Comparison of ENCODE assay signal across 1 cellular context in the genomic region with DNA sequence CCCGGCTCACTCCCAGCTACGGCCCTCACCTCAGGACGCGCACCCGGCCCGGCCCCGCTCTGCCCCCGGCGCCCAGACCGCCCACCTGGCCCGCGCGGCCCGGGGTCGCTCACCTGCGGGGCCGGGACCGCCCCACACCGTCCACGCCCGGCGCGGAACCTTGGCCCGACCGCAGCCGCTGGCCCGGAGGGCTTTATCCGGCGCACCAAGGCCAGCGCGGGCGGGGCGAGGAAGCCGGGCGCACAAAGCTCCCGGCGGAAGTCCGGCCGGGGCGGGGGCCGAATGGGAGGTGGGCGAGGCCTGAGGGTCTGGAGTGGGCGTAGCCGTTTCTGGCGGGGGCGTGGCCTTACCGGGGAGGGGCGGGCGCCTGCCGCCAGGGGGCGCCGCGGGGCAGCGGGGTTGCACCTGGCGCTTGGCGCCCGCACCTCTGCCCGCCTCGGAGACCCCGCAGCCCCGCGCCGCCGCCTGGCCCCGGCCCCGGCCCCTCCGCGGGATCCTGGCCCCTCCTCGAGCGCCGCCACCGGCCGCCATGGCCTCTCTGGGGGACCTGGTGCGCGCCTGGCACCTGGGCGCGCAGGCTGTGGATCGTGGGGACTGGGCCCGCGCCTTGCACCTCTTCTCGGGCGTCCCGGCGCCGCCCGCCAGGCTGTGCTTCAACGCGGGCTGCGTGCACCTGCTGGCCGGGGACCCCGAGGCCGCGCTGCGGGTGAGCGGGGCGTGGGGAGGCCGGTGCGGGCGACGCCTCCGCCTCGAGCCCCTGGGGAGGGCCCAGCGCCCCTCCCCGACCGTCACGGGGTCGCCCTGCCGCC.
TF ChIP-seq lines count a peak whose summit lies in the region.

TSS of gene EXD3 (minus strand) at position 162 of the 809 bp plus-strand sequence. CDS start 27,805 bp downstream, outside the sequence.
TSS of gene NOXA1 (plus strand) at position 393 of the 809 bp plus-strand sequence. CDS start at position 530, 137 bp downstream.

TF ChIP-seq in K562, 482 proteins besides CTCF, POLR2A, EP300 and RAD21 (continued from another document and continues in another):
- TF ChIP-seq, protein P1, sequence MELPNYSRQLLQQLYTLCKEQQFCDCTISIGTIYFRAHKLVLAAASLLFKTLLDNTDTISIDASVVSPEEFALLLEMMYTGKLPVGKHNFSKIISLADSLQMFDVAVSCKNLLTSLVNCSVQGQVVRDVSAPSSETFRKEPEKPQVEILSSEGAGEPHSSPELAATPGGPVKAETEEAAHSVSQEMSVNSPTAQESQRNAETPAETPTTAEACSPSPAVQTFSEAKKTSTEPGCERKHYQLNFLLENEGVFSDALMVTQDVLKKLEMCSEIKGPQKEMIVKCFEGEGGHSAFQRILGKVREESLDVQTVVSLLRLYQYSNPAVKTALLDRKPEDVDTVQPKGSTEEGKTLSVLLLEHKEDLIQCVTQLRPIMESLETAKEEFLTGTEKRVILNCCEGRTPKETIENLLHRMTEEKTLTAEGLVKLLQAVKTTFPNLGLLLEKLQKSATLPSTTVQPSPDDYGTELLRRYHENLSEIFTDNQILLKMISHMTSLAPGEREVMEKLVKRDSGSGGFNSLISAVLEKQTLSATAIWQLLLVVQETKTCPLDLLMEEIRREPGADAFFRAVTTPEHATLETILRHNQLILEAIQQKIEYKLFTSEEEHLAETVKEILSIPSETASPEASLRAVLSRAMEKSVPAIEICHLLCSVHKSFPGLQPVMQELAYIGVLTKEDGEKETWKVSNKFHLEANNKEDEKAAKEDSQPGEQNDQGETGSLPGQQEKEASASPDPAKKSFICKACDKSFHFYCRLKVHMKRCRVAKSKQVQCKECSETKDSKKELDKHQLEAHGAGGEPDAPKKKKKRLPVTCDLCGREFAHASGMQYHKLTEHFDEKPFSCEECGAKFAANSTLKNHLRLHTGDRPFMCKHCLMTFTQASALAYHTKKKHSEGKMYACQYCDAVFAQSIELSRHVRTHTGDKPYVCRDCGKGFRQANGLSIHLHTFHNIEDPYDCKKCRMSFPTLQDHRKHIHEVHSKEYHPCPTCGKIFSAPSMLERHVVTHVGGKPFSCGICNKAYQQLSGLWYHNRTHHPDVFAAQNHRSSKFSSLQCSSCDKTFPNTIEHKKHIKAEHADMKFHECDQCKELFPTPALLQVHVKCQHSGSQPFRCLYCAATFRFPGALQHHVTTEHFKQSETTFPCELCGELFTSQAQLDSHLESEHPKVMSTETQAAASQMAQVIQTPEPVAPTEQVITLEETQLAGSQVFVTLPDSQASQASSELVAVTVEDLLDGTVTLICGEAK (IDR thresholded peaks at IDR 0.05): peak; percentile 97
- TF ChIP-seq, protein P1 (CRISPR knock-in tag; IDR thresholded peaks at IDR 0.05): no peak
- TF ChIP-seq RBM25 (IDR thresholded peaks at IDR 0.05; ENCODE audit: low read depth, low read length, severe bottlenecking): no peak
- no peak for TF ChIP-seq PATZ1 (CRISPR knock-in tag; IDR thresholded peaks at IDR 0.05; ENCODE audit: borderline replicate concordance)
- no peak for TF ChIP-seq MCM2 (IDR thresholded peaks at IDR 0.05; ENCODE audit: low read depth)
- TF ChIP-seq U2AF2 (optimal IDR thresholded peaks at IDR 0.05; ENCODE audit: low read depth, low read length): no peak
- TF ChIP-seq, protein P2, sequence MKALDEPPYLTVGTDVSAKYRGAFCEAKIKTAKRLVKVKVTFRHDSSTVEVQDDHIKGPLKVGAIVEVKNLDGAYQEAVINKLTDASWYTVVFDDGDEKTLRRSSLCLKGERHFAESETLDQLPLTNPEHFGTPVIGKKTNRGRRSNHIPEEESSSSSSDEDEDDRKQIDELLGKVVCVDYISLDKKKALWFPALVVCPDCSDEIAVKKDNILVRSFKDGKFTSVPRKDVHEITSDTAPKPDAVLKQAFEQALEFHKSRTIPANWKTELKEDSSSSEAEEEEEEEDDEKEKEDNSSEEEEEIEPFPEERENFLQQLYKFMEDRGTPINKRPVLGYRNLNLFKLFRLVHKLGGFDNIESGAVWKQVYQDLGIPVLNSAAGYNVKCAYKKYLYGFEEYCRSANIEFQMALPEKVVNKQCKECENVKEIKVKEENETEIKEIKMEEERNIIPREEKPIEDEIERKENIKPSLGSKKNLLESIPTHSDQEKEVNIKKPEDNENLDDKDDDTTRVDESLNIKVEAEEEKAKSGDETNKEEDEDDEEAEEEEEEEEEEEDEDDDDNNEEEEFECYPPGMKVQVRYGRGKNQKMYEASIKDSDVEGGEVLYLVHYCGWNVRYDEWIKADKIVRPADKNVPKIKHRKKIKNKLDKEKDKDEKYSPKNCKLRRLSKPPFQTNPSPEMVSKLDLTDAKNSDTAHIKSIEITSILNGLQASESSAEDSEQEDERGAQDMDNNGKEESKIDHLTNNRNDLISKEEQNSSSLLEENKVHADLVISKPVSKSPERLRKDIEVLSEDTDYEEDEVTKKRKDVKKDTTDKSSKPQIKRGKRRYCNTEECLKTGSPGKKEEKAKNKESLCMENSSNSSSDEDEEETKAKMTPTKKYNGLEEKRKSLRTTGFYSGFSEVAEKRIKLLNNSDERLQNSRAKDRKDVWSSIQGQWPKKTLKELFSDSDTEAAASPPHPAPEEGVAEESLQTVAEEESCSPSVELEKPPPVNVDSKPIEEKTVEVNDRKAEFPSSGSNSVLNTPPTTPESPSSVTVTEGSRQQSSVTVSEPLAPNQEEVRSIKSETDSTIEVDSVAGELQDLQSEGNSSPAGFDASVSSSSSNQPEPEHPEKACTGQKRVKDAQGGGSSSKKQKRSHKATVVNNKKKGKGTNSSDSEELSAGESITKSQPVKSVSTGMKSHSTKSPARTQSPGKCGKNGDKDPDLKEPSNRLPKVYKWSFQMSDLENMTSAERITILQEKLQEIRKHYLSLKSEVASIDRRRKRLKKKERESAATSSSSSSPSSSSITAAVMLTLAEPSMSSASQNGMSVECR (CRISPR knock-in tag; IDR thresholded peaks at IDR 0.05): peak; percentile 50; the same call in 1 of the 2 replicates
- peak; percentile 52; the same call in 1 of the 2 replicates for TF ChIP-seq ETV5 (CRISPR knock-in tag; IDR thresholded peaks at IDR 0.05; ENCODE audit: low read depth)
- peak; percentile 71 for TF ChIP-seq RBFOX2 (IDR thresholded peaks at IDR 0.05; ENCODE audit: low read depth, low read length)
- TF ChIP-seq, protein P3, sequence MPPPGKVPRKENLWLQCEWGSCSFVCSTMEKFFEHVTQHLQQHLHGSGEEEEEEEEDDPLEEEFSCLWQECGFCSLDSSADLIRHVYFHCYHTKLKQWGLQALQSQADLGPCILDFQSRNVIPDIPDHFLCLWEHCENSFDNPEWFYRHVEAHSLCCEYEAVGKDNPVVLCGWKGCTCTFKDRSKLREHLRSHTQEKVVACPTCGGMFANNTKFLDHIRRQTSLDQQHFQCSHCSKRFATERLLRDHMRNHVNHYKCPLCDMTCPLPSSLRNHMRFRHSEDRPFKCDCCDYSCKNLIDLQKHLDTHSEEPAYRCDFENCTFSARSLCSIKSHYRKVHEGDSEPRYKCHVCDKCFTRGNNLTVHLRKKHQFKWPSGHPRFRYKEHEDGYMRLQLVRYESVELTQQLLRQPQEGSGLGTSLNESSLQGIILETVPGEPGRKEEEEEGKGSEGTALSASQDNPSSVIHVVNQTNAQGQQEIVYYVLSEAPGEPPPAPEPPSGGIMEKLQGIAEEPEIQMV (tag; conservative IDR thresholded peaks at IDR 0.05; ENCODE audit: low read depth): no peak
- TF ChIP-seq PHF20 (IDR thresholded peaks at IDR 0.05; ENCODE audit: partially characterized antibody): peak; percentile 86
- TF ChIP-seq CREB1 (IDR thresholded peaks at IDR 0.05): peak; percentile 18; the same call in 1 of the 2 replicates
- TF ChIP-seq CREB1 (CRISPR knock-in tag; IDR thresholded peaks at IDR 0.05): peak; percentile 71
- TF ChIP-seq, protein P4, sequence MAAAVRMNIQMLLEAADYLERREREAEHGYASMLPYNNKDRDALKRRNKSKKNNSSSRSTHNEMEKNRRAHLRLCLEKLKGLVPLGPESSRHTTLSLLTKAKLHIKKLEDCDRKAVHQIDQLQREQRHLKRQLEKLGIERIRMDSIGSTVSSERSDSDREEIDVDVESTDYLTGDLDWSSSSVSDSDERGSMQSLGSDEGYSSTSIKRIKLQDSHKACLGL (CRISPR knock-in tag; IDR thresholded peaks at IDR 0.05; ENCODE audit: borderline replicate concordance, poor library complexity, severe bottlenecking): peak; percentile 34
- TF ChIP-seq TAF1 (IDR thresholded peaks at IDR 0.05; ENCODE audit: control insufficient read depth, extremely low read depth, insufficient read depth, low read length, severe bottlenecking): peak; percentile 83
- TF ChIP-seq SP2 (IDR thresholded peaks at IDR 0.05; ENCODE audit: extremely low read depth, low read depth, low read length, poor library complexity, severe bottlenecking): peak; percentile 7
- TF ChIP-seq ZNF609 (CRISPR knock-in tag; IDR thresholded peaks at IDR 0.05; ENCODE audit: borderline replicate concordance): 0 out of 2 replicates have a peak, but pooled peaks have one; percentile 42
- TF ChIP-seq KDM5B (IDR thresholded peaks at IDR 0.05; ENCODE audit: insufficient replicate concordance, low read depth, low read length): peak; percentile 24
